ENCODE assay signal across 8 cellular contexts in the genomic region with DNA sequence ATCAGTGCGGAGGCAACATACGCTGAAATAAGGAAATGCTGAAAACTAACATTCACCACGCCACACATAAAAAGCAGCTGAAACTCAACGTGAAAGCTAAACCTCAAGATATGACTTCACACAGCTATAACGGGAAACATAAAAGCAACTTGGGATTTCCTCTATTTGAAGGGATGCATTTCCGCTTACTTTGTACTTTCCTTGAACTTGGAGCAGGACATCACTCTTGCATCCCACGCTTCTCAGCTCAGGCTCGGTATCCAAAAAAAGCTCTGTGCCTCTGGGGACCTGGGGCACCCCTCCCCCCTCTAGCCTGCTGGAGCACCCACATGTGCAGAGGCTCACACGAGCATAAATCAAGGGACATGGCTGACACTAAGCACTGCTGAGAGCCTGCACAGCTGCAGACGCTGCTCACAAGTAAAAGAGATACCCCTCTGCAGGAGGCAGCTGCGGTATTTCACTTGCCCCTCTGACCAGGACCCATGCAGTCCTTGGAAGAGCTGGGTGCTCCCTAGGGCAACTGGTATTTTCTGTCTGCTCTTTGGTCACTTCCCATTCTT. TPM values are rescaled to one million over a fixed set of nuclear protein-coding genes. Genes with fewer than 3 reads are reported as not detected.
DNase-seq lines count a peak whose midpoint lies in the region; ATAC-seq, FAIRE-seq and TF ChIP-seq lines count a peak whose summit lies in the region.

No MANE protein-coding gene starts in this region.

- H3K36me3 Mint-ChIP-seq in endodermal cell (ENCODE audit: low read depth), result peaks cover 2% of the 10 kb centered on the region

- no peak for DNase-seq in GM18507 (ENCODE audit: extremely low spot score, insufficient read length, low read depth)
- peak; percentile 55 for DNase-seq in endodermal cell
- DNase-seq in sciatic nerve (ENCODE audit: low spot score), result peak; percentile 67
- DNase-seq in dorsolateral prefrontal cortex, result no peak
- DNase-seq in mucosa of gallbladder (ENCODE audit: low spot score), result no peak
- DNase-seq in activated gamma-delta T cell treated with Interleukin-2 at 50 U/mL for 16 hours, result no peak

- H3K9me3 ChIP-seq in KOPT-K1 (ENCODE audit: insufficient read depth, low read length, poor library complexity, severe bottlenecking) (no peaks in the 10 kb centered on the region), endodermal cell (ENCODE audit: control insufficient read depth, low read length) (no peaks in the 10 kb centered on the region)

- no peaks in the 10 kb centered on the region for H3K9me3 Mint-ChIP-seq in endodermal cell

- TF ChIP-seq CTCF in endodermal cell (conservative IDR thresholded peaks at IDR 0.05) (no peak), dorsolateral prefrontal cortex (IDR thresholded peaks at IDR 0.05 in 54 of 56, conservative IDR thresholded peaks at IDR 0.05 in 2 of 56; ENCODE audit: low read depth in 1 of 56, partially characterized antibody in 56 of 56) (no peak)

- intact Hi-C loops in sciatic nerve (cut with DNase I) (no loop called here), dorsolateral prefrontal cortex (cut with DNase I) (no loop called here)

- peak overlapping the region; percentile 57 for H3K27ac Mint-ChIP-seq in endodermal cell

- H3K27me3 Mint-ChIP-seq in endodermal cell (ENCODE audit: insufficient read depth), result no peaks in the 10 kb centered on the region

- peaks cover 30% of the 10 kb centered on the region for H3K4me1 Mint-ChIP-seq in endodermal cell

- H3K4me3 Mint-ChIP-seq in endodermal cell, result no peak overlapping the region

- FAIRE-seq in GM18507 (lab: Jason Lieb, UNC), result peak; percentile 76

- ATAC-seq in GM21717 (IDR thresholded peaks at IDR 0.05; ENCODE audit: unreplicated experiment) (peak; percentile 71), sciatic nerve (peak; percentile 81)

- H3K4me3 ChIP-seq in endodermal cell (ENCODE audit: low read length), result no peak overlapping the region
- peak overlapping the region in 12 of 59 donors; percentile 2 to 33 (median 15) for H3K4me3 ChIP-seq in dorsolateral prefrontal cortex

- no peaks in the 10 kb centered on the region for H3K36me3 ChIP-seq in KOPT-K1 (ENCODE audit: insufficient read depth, low read length)
- H3K36me3 ChIP-seq in endodermal cell (ENCODE audit: control insufficient read depth, insufficient read depth, low read length), result peaks cover 7% of the 10 kb centered on the region

- 72 to 76% methylated on average over 8 to 11 of the region's 11 CpGs for WGBS in endodermal cell (ENCODE audit: insufficient coverage in 1 of 2, insufficient read length in 1 of 2), 2 experiments

- no peak overlapping the region for H3K9ac ChIP-seq in endodermal cell (ENCODE audit: extremely low read depth, low read length, poor library complexity, severe bottlenecking)

- H3K27ac ChIP-seq in KOPT-K1 (ENCODE audit: low read depth, low read length, poor library complexity, severe bottlenecking) (peak overlapping the region; percentile 47), endodermal cell (ENCODE audit: low read depth, low read length) (peak overlapping the region; percentile 2), dorsolateral prefrontal cortex (peak overlapping the region in 1 of 59 donors; percentile 12)

- peaks cover 14% of the 10 kb centered on the region for H3K4me1 ChIP-seq in endodermal cell (ENCODE audit: control insufficient read depth, insufficient read depth, low read length)

- no peaks in the 10 kb centered on the region for H3K27me3 ChIP-seq in endodermal cell (ENCODE audit: control insufficient read depth, insufficient read depth, low read length, poor library complexity, severe bottlenecking)
- peaks cover 0 to 23% (median 0%) of the 10 kb centered on the region in 45 donors for H3K27me3 ChIP-seq in dorsolateral prefrontal cortex

RNA-seq across cellular contexts. Expression of gene PARD3, which starts 34.2 kb away (rescaled TPM):
- 10 to 100 TPM; 59.6 to 74.6 TPM for total RNA-seq in endodermal cell
- polyA plus RNA-seq in endodermal cell (2013, experiment 1 of 2), result 44.8 TPM
- polyA plus RNA-seq in endodermal cell (2013, experiment 2 of 2), result 44.5 TPM
- total RNA-seq in sciatic nerve, result 46.1 TPM
- total RNA-seq in dorsolateral prefrontal cortex, result 10 to 100 TPM in 118 of 120 experiments, 1 to 10 TPM in 2; 8.9 to 47.8 (median 19.1) TPM
- 39.6 TPM for total RNA-seq in mucosa of gallbladder

Comparison
In these comparisons a context has a peak if more than half of its experiments do, and no peak if none do; other contexts are left out.
1. DNase-seq: peak in endodermal cell (single experiment) and sciatic nerve (single experiment); none in GM18507 (single experiment), dorsolateral prefrontal cortex (0 of 10), mucosa of gallbladder (single experiment) and activated gamma-delta T cell treated with Interleukin-2 at 50 U/mL for 16 hours (single experiment).